ENCODE assay signal across 8 cellular contexts in the genomic region with DNA sequence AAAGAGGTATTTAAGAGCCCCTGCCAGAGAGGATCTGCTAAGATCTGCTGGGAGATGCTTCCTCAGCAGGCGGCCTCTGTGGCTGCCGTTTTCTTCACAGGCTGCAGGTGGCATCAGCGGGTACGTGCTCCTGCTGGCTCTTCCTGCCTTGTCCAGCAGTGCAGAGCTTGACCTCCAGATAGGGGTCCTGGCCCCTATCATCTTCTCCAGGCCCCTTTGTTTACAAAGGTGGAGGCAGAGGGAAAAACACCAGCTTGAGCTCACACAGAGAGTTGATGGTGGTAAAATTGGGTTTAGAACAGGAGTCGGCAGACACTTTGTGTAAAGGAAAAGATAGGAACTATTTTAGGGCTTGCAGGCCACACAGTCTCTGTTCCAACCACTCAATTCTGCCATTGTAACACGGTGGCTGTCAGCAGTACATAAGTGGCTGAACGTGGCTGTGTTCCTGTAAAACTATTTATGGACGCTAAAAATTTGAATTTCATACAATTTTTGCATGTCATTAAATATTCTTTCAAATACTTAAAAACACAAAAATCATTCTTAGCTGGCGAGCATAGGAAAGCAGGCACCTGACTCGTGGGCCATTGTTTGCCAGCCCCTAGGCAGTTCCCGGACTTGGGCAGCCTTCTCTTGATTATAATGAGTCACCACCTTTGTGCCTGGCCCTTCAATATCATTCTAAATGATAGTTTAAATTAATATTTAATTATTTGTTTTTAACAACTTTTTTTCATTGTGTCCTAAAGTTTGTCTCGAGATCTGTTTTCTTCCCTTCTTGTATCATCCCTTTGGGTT.
DNase-seq lines count a peak whose midpoint lies in the region; ATAC-seq and TF ChIP-seq lines count a peak whose summit lies in the region.

No MANE protein-coding gene starts in this region.

- peak; percentile 57 for ATAC-seq in HG02981 (IDR thresholded peaks at IDR 0.05; ENCODE audit: unreplicated experiment)
- ATAC-seq in body of pancreas: peak; percentile 80
- ATAC-seq in activated CD4-positive, CD25-positive, alpha-beta regulatory T cell treated with anti-CD3 and anti-CD28 coated beads, Interleukin-2, amount 50 U/mL, for 24 hours: no peak

- H3K9me3 ChIP-seq in NT2/D1 (ENCODE audit: insufficient read depth, low read length): no peaks in the 10 kb centered on the region
- no peaks in the 10 kb centered on the region for H3K9me3 ChIP-seq in body of pancreas
- H3K9me3 ChIP-seq in spleen: no peaks in the 10 kb centered on the region

- DNase-seq in AG08395 (ENCODE audit: low spot score) (peak; percentile 77), GM12865 (ENCODE audit: low read depth) (peak; percentile 76), NT2/D1 (ENCODE audit: low read depth, low spot score) (peak; percentile 63), body of pancreas (peak; percentile 67 to 77 (median 74)), iPS-NIHi7 (ENCODE audit: extremely low spot score) (peak; percentile 96), spleen (peak; percentile 86)

- no peak for TF ChIP-seq POLR2A in body of pancreas (IDR thresholded peaks at IDR 0.05)
- no peak for TF ChIP-seq POLR2A in spleen (IDR thresholded peaks at IDR 0.05)

- H3K27ac ChIP-seq in body of pancreas (peak overlapping the region; percentile 17 to 49 (median 40)), spleen (peak overlapping the region in 1 of 8 donors; percentile 8)

- WGBS in body of pancreas, 2 donors: 34 to 38% methylated on average over 12 of the region's 12 CpGs
- 43 to 57% (median 48%) methylated on average over 12 of the region's 12 CpGs for WGBS in spleen, 5 donors

- peak; percentile 78 for TF ChIP-seq CTCF in GM12865 (IDR thresholded peaks at IDR 0.05; ENCODE audit: insufficient read depth, low read depth, low read length, missing control alignments)
- TF ChIP-seq CTCF in body of pancreas (IDR thresholded peaks at IDR 0.05): peak; percentile 51 to 85 (median 73)
- TF ChIP-seq CTCF in spleen (IDR thresholded peaks at IDR 0.05 in 8 of 11, conservative IDR thresholded peaks at IDR 0.05 in 3 of 11): peak; percentile 39 to 86 (median 73)

- H3K4me1 ChIP-seq in NT2/D1 (ENCODE audit: insufficient read depth, insufficient read length) (peaks cover 2% of the 10 kb centered on the region), body of pancreas (peaks cover 27% of the 10 kb centered on the region), spleen (peaks cover 5 to 47% (median 26%) of the 10 kb centered on the region in 6 donors)

- H3K4me3 ChIP-seq in GM12865 (ENCODE audit: low read depth, low read length) (no peak overlapping the region), NT2/D1 (ENCODE audit: insufficient read length, low read depth) (no peak overlapping the region), body of pancreas (no peak overlapping the region), spleen (no peak overlapping the region)

- H3K27me3 ChIP-seq in NT2/D1 (ENCODE audit: insufficient read depth, insufficient read length) (no peaks in the 10 kb centered on the region), body of pancreas (no peaks in the 10 kb centered on the region), spleen (replicated peaks in 1 of 7) (no peaks in the 10 kb centered on the region)

- intact Hi-C loops in body of pancreas (cut with DNase I) (no loop called here), spleen (cut with DNase I; ENCODE audit: low total_unique reads) (loop anchor here (5.0 kb wide), 1 partner anchor 115 kb away; no protein-coding TSS in a partner anchor)

- peaks cover 41% of the 10 kb centered on the region for H3K36me3 ChIP-seq in NT2/D1 (ENCODE audit: insufficient read depth, insufficient read length, low read length)
- H3K36me3 ChIP-seq in body of pancreas (replicated peaks in 1 of 2; ENCODE audit: insufficient read depth in 1 of 2, low read depth in 2 of 2): peaks cover 0 to 2% of the 10 kb centered on the region in 2 donors
- H3K36me3 ChIP-seq in spleen: no peaks in the 10 kb centered on the region

- no peak overlapping the region for H3K9ac ChIP-seq in NT2/D1 (ENCODE audit: insufficient read length, low read depth)

Comparison
In these comparisons a context has a peak if more than half of its experiments do, and no peak if none do; other contexts are left out.
1. ATAC-seq: peak in HG02981 (single experiment) and body of pancreas (single experiment); none in activated CD4-positive, CD25-positive, alpha-beta regulatory T cell treated with anti-CD3 and anti-CD28 coated beads, Interleukin-2, amount 50 U/mL, for 24 hours (0 of 2).
2. Peak in every context shown above with its lines, with median percentiles within 50 percentile points of each other: DNase-seq and CTCF ChIP-seq.